In genomic region chr2:96049049-96049916, GRCh38 we compare ENCODE assay signal across 1 cellular context.
TF ChIP-seq lines count a peak whose summit lies in the region.

No MANE protein-coding gene starts in this region.

TF ChIP-seq in HepG2, 621 proteins besides CTCF, POLR2A, EP300 and RAD21:
- TF ChIP-seq STAG1 (CRISPR knock-in tag; IDR thresholded peaks at IDR 0.05) (peak; percentile 15; the same call in 1 of the 2 replicates), ZNF768 (CRISPR knock-in tag; IDR thresholded peaks at IDR 0.05) (peak; percentile 69; the same call in 1 of the 2 replicates)
TF ChIP-seq in HepG2: peak in this region for 2; not testable (repeated sequence) for 619.
